ENCODE assay signal across 1 cellular context in the genomic region with DNA sequence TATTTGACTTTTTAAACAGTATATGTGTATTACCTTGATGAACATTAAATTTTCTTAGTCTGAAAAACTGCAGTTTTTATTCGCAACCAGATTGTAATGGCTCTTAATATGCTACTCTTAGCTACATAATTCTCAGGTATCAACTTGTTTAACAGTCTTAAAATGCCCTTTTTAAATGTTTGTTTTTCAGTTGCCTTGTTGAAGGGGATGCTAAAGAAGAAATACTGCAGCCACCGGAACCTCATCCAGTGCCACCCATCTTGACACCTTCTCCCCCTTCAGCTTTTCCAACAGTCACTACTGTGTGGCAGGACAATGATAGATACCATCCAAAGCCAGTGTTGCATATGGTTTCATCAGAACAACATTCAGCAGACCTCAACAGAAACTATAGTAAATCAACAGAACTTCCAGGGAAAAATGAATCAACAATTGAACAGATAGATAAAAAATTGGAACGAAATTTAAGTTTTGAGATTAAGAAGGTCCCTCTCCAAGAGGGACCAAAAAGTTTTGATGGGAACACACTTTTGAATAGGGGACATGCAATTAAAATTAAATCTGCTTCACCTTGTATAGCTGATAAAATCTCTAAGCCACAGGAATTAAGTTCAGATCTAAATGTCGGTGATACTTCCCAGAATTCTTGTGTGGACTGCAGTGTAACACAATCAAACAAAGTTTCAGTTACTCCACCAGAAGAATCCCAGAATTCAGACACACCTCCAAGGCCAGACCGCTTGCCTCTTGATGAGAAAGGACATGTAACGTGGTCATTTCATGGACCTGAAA.
TF ChIP-seq lines count a peak whose summit lies in the region.

No MANE protein-coding gene starts in this region.

TF ChIP-seq in endothelial cell of umbilical vein, 7 proteins besides CTCF, POLR2A, EP300 and RAD21:
- no peak for TF ChIP-seq FOS (IDR thresholded peaks at IDR 0.05; ENCODE audit: borderline replicate concordance, insufficient read depth, low read length)
- no peak for TF ChIP-seq JUN (IDR thresholded peaks at IDR 0.05; ENCODE audit: borderline replicate concordance, insufficient read depth, insufficient read length, low read depth)
- no peak for TF ChIP-seq POLR2AphosphoS5 (IDR thresholded peaks at IDR 0.05; ENCODE audit: insufficient read depth, low read depth, low read length)
- no peak for TF ChIP-seq EZH2 (IDR thresholded peaks at IDR 0.05; ENCODE audit: borderline replicate concordance, low read depth, low read length, severe bottlenecking)
- TF ChIP-seq, protein P1, sequence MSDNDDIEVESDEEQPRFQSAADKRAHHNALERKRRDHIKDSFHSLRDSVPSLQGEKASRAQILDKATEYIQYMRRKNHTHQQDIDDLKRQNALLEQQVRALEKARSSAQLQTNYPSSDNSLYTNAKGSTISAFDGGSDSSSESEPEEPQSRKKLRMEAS (IDR thresholded peaks at IDR 0.05; ENCODE audit: insufficient read depth, insufficient read length): no peak
- no peak for TF ChIP-seq GATA2 (IDR thresholded peaks at IDR 0.05; ENCODE audit: insufficient read depth, insufficient read length, low read depth, low read length)
